ENCODE assay signal across 20 cellular contexts in the genomic region with DNA sequence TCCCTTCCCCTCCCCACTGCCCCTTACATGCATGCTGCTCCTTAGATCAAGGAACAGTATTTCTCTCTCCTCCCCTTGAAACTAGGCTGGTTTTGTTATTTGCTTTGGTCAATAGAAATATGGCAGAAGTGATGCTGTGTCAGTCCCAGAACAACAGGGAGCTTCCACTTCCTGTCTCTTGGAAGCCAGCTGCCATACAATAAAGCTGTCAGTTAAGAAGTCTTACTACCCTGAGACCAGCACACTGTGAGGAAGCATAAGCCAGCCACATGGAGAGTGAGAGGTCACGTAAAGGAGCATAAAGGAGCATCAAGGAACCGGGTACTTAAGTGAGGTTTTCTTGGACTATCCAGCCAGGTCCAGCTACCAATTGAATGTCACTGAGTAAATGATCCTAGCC.
DNase-seq lines count a peak whose midpoint lies in the region; ATAC-seq, FAIRE-seq and TF ChIP-seq lines count a peak whose summit lies in the region.
"Had no signal": no experiment of that assay in that cellular context is flagged by ENCODE, and none has a peak within 500 bp of the region (broad histone marks: within the 10 kb centered on the region; RNA-seq: fewer than 3 reads in every experiment).

No MANE protein-coding gene starts in this region.

- intact Hi-C loops in heart right ventricle (cut with DNase I): no loop called here

- 75 to 83% methylated on average over 2 of the region's 2 CpGs for WGBS in heart right ventricle, 2 donors

- DNase-seq in NCI-H2081 (lab: John Stamatoyannopoulos, UW): peak; percentile 19 to 78
- no peak for DNase-seq in NCI-H2081 treated with DMSO at 0.1 percent for 48 hours (lab: John Stamatoyannopoulos, UW)
- DNase-seq in D721Med (ENCODE audit: insufficient read length, low spot score): no peak
- DNase-seq in SJCRH30: peak; percentile 3 to 33
- no peak for DNase-seq in AG20443 (ENCODE audit: low spot score)
- DNase-seq in heart right ventricle: no peak
- DNase-seq: 8988T; CD8-positive, alpha-beta T cell; DMS 273 treated with DMSO at 0.1 percent for 48 hours; HFFc6; IMR-90; Karpas-422; MG63; NCI-H1092; NCI-H1694; PC-9 had no signal

- peak; percentile 76 for FAIRE-seq in D721Med (lab: Jason Lieb, UNC)

- no peak overlapping the region for H3K27ac ChIP-seq in SJCRH30
- no peak overlapping the region for H3K27ac ChIP-seq in heart right ventricle
- H3K27ac ChIP-seq: BLaER1, PC-9 had no signal

- TF ChIP-seq CTCF in D721Med (IDR thresholded peaks at IDR 0.05; ENCODE audit: insufficient read depth, missing control alignments) (no peak), nephron (IDR thresholded peaks at IDR 0.05; ENCODE audit: unreplicated experiment in 3 of 3) (no peak), heart right ventricle (IDR thresholded peaks at IDR 0.05) (no peak)

- H3K27me3 Mint-ChIP-seq in nephron (ENCODE audit: low read depth): no peaks in the 10 kb centered on the region

- H3K27me3 ChIP-seq in SJCRH30: no peaks in the 10 kb centered on the region
- no peaks in the 10 kb centered on the region for H3K27me3 ChIP-seq in heart right ventricle
- H3K27me3 ChIP-seq: BLaER1, MG63 had no signal

- H3K4me3 ChIP-seq in SJCRH30 (no peak overlapping the region), heart right ventricle (no peak overlapping the region)
- H3K4me3 ChIP-seq: BLaER1, MG63, PC-9 had no signal

- peak overlapping the region in 2 of 3 experiments; percentile 23 to 59 for H3K27ac Mint-ChIP-seq in nephron
- H3K27ac Mint-ChIP-seq: CD8-positive, alpha-beta T cell; HFFc6; T-helper 2 cell treated with Interferon-gamma antibody and Interleukin-4, amounts not matched to agents 5 μg/mL and 100 μg/mL, for 36 hours had no signal

- H3K36me3 ChIP-seq in SJCRH30: no peaks in the 10 kb centered on the region
- no peaks in the 10 kb centered on the region for H3K36me3 ChIP-seq in heart right ventricle
- H3K36me3 ChIP-seq: BLaER1, MG63 had no signal

- H3K36me3 Mint-ChIP-seq in nephron (ENCODE audit: low read depth): no peaks in the 10 kb centered on the region
- H3K36me3 Mint-ChIP-seq: CD8-positive, alpha-beta T cell had no signal

- H3K4me1 Mint-ChIP-seq in nephron: no peaks in the 10 kb centered on the region

- H3K4me1 ChIP-seq in SJCRH30 (no peaks in the 10 kb centered on the region), heart right ventricle (no peaks in the 10 kb centered on the region)
- H3K4me1 ChIP-seq: BLaER1 had no signal

- ATAC-seq in HG03432 (IDR thresholded peaks at IDR 0.05; ENCODE audit: unreplicated experiment) (no peak), heart right ventricle (no peak)
- ATAC-seq: CD8-positive, alpha-beta T cell had no signal

- no peak overlapping the region for H3K4me3 Mint-ChIP-seq in nephron
- H3K4me3 Mint-ChIP-seq: CD8-positive, alpha-beta T cell; HFFc6; T-helper 2 cell treated with Interferon-gamma antibody and Interleukin-4, amounts not matched to agents 5 μg/mL and 100 μg/mL, for 36 hours had no signal

- no peaks in the 10 kb centered on the region for H3K9me3 Mint-ChIP-seq in nephron
- H3K9me3 Mint-ChIP-seq: CD8-positive, alpha-beta T cell; T-helper 2 cell treated with Interferon-gamma antibody and Interleukin-4, amounts not matched to agents 5 μg/mL and 100 μg/mL, for 36 hours had no signal

- H3K9me3 ChIP-seq in SJCRH30 (replicated peaks): no peaks in the 10 kb centered on the region
- no peaks in the 10 kb centered on the region for H3K9me3 ChIP-seq in heart right ventricle
- H3K9me3 ChIP-seq: BLaER1, MG63 had no signal

Comparison
In these comparisons a context has a peak if more than half of its experiments do, and no peak if none do; other contexts are left out.
1. DNase-seq: peak in NCI-H2081 (2 of 2) and SJCRH30 (2 of 2); none in NCI-H2081 treated with DMSO at 0.1 percent for 48 hours (single experiment), D721Med (single experiment), AG20443 (single experiment) and heart right ventricle (0 of 2).